ENCODE assay signal across 2 cellular contexts in genomic region chr1:81840805-81841204, GRCh38.
A peak's percentile ranks its signal among the peaks of the same experiment; 100 is the strongest.
TF ChIP-seq lines count a peak whose summit lies in the region.

No MANE protein-coding gene starts in this region.

TF ChIP-seq in SK-N-SH treated with all-trans-retinoic acid at 6 μM for 48 hours, 23 proteins besides CTCF, POLR2A, EP300 and RAD21 (continues in another document):
- TF ChIP-seq SNAI2 (CRISPR knock-in tag; IDR thresholded peaks at IDR 0.05) (no peak), BACH2 (CRISPR knock-in tag; IDR thresholded peaks at IDR 0.05; ENCODE audit: borderline replicate concordance) (no peak), OSR1 (CRISPR knock-in tag; IDR thresholded peaks at IDR 0.05) (no peak), ZNF565 (CRISPR knock-in tag; conservative IDR thresholded peaks at IDR 0.05; ENCODE audit: low read depth) (no peak), ZNF70 (CRISPR knock-in tag; IDR thresholded peaks at IDR 0.05) (no peak), ARNTL (CRISPR knock-in tag; IDR thresholded peaks at IDR 0.05; ENCODE audit: borderline replicate concordance, low read depth) (no peak), GLIS3 (CRISPR knock-in tag; IDR thresholded peaks at IDR 0.05) (no peak), POU6F1 (CRISPR knock-in tag; IDR thresholded peaks at IDR 0.05; ENCODE audit: borderline replicate concordance, low read depth) (peak; percentile 70; the same call in 1 of the 2 replicates), RARB (CRISPR knock-in tag; IDR thresholded peaks at IDR 0.05) (no peak), CSDC2 (CRISPR knock-in tag; IDR thresholded peaks at IDR 0.05) (no peak), PATZ1 (CRISPR knock-in tag; IDR thresholded peaks at IDR 0.05; ENCODE audit: borderline replicate concordance) (no peak), CSRNP3 (CRISPR knock-in tag; IDR thresholded peaks at IDR 0.05) (no peak; the same call in 1 of the 2 replicates), TCF4 (CRISPR knock-in tag; IDR thresholded peaks at IDR 0.05; ENCODE audit: borderline replicate concordance) (peak; percentile 36; the same call in 1 of the 2 replicates), TOX (CRISPR knock-in tag; IDR thresholded peaks at IDR 0.05; ENCODE audit: borderline replicate concordance) (no peak), ZC3H10 (CRISPR knock-in tag; IDR thresholded peaks at IDR 0.05) (0 out of 2 replicates have a peak, but pooled peaks have one; percentile 48), ZNF8 (CRISPR knock-in tag; IDR thresholded peaks at IDR 0.05) (no peak), ISL1 (CRISPR knock-in tag; IDR thresholded peaks at IDR 0.05) (peak; percentile 94), ESRRG (CRISPR knock-in tag; IDR thresholded peaks at IDR 0.05) (no peak)
- TF ChIP-seq, protein P1, sequence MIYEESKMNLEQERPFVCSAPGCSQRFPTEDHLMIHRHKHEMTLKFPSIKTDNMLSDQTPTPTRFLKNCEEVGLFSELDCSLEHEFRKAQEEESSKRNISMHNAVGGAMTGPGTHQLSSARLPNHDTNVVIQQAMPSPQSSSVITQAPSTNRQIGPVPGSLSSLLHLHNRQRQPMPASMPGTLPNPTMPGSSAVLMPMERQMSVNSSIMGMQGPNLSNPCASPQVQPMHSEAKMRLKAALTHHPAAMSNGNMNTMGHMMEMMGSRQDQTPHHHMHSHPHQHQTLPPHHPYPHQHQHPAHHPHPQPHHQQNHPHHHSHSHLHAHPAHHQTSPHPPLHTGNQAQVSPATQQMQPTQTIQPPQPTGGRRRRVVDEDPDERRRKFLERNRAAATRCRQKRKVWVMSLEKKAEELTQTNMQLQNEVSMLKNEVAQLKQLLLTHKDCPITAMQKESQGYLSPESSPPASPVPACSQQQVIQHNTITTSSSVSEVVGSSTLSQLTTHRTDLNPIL (CRISPR knock-in tag; IDR thresholded peaks at IDR 0.05; ENCODE audit: low read depth): no peak
- TF ChIP-seq, protein P2, sequence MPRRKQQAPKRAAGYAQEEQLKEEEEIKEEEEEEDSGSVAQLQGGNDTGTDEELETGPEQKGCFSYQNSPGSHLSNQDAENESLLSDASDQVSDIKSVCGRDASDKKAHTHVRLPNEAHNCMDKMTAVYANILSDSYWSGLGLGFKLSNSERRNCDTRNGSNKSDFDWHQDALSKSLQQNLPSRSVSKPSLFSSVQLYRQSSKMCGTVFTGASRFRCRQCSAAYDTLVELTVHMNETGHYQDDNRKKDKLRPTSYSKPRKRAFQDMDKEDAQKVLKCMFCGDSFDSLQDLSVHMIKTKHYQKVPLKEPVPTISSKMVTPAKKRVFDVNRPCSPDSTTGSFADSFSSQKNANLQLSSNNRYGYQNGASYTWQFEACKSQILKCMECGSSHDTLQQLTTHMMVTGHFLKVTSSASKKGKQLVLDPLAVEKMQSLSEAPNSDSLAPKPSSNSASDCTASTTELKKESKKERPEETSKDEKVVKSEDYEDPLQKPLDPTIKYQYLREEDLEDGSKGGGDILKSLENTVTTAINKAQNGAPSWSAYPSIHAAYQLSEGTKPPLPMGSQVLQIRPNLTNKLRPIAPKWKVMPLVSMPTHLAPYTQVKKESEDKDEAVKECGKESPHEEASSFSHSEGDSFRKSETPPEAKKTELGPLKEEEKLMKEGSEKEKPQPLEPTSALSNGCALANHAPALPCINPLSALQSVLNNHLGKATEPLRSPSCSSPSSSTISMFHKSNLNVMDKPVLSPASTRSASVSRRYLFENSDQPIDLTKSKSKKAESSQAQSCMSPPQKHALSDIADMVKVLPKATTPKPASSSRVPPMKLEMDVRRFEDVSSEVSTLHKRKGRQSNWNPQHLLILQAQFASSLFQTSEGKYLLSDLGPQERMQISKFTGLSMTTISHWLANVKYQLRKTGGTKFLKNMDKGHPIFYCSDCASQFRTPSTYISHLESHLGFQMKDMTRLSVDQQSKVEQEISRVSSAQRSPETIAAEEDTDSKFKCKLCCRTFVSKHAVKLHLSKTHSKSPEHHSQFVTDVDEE (CRISPR knock-in tag; IDR thresholded peaks at IDR 0.05): no peak

TF ChIP-seq in SK-N-SH, 30 proteins besides CTCF, POLR2A, EP300 and RAD21:
- TF ChIP-seq GABPA (IDR thresholded peaks at IDR 0.05; ENCODE audit: low read depth) (no peak), ELF1 (IDR thresholded peaks at IDR 0.05) (no peak), RFX5 (IDR thresholded peaks at IDR 0.05; ENCODE audit: low read length) (no peak), JUND (IDR thresholded peaks at IDR 0.05) (no peak), MEF2A (IDR thresholded peaks at IDR 0.05; ENCODE audit: borderline replicate concordance, low read depth) (no peak), TEAD4 (IDR thresholded peaks at IDR 0.05; ENCODE audit: borderline replicate concordance, insufficient read depth) (no peak), ZBTB33 (IDR thresholded peaks at IDR 0.05; ENCODE audit: borderline replicate concordance, low read depth) (no peak), SMC3 (IDR thresholded peaks at IDR 0.05; ENCODE audit: low read depth, low read length) (no peak)
- TF ChIP-seq, protein P3, sequence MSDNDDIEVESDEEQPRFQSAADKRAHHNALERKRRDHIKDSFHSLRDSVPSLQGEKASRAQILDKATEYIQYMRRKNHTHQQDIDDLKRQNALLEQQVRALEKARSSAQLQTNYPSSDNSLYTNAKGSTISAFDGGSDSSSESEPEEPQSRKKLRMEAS (IDR thresholded peaks at IDR 0.05; ENCODE audit: low read depth): no peak
- TF ChIP-seq, protein P4, sequence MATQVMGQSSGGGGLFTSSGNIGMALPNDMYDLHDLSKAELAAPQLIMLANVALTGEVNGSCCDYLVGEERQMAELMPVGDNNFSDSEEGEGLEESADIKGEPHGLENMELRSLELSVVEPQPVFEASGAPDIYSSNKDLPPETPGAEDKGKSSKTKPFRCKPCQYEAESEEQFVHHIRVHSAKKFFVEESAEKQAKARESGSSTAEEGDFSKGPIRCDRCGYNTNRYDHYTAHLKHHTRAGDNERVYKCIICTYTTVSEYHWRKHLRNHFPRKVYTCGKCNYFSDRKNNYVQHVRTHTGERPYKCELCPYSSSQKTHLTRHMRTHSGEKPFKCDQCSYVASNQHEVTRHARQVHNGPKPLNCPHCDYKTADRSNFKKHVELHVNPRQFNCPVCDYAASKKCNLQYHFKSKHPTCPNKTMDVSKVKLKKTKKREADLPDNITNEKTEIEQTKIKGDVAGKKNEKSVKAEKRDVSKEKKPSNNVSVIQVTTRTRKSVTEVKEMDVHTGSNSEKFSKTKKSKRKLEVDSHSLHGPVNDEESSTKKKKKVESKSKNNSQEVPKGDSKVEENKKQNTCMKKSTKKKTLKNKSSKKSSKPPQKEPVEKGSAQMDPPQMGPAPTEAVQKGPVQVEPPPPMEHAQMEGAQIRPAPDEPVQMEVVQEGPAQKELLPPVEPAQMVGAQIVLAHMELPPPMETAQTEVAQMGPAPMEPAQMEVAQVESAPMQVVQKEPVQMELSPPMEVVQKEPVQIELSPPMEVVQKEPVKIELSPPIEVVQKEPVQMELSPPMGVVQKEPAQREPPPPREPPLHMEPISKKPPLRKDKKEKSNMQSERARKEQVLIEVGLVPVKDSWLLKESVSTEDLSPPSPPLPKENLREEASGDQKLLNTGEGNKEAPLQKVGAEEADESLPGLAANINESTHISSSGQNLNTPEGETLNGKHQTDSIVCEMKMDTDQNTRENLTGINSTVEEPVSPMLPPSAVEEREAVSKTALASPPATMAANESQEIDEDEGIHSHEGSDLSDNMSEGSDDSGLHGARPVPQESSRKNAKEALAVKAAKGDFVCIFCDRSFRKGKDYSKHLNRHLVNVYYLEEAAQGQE (IDR thresholded peaks at IDR 0.05; ENCODE audit: low read depth, low read length): no peak
